In genomic region chr10:12915637-12916168, GRCh38 we compare ENCODE assay signal across 27 cellular contexts.
"Had no signal": no experiment of that assay in that cellular context is flagged by ENCODE, and none has a peak within 500 bp of the region (broad histone marks: within the 10 kb centered on the region; RNA-seq: fewer than 3 reads in every experiment).

No MANE protein-coding gene starts in this region.

- H3K27me3 ChIP-seq: cardiac muscle cell, colonic mucosa, gastrocnemius medialis, hepatocyte, neutrophil, sigmoid colon, uterus had no signal

- H3K27ac ChIP-seq: cardiac muscle cell, colonic mucosa, epithelial cell of prostate, gastrocnemius medialis, heart left ventricle, hepatocyte, neutrophil, parathyroid adenoma, sigmoid colon, spleen, uterus had no signal

- DNase-seq: colonic mucosa; effector CD8-positive, alpha-beta T cell; endodermal cell; foreskin fibroblast; gastrocnemius medialis; heart left ventricle; left colon; left ventricle myocardium superior; mesendoderm; midbrain; naive thymus-derived CD4-positive, alpha-beta T cell; sigmoid colon; spleen; stimulated activated CD4-positive, alpha-beta T cell treated with anti-CD3 and anti-CD28 coated beads, Interleukin-4, amount 100 ng/mL, for 4 hours; uterus had no signal

- H3K27me3 Mint-ChIP-seq: progenitor cell of endocrine pancreas, type B pancreatic cell had no signal

- H3K36me3 Mint-ChIP-seq: naive thymus-derived CD4-positive, alpha-beta T cell; stimulated activated memory B cell treated with anti-CD40 and anti-IgM and Interleukin-4, amounts not matched to agents 10 μg/mL and 1 μg/mL and 100 μg/mL, for 72 hours; type B pancreatic cell had no signal

- H3K4me3 ChIP-seq: cardiac muscle cell, colonic mucosa, gastrocnemius medialis, heart left ventricle, hepatocyte, sigmoid colon, spleen, uterus had no signal

- H3K4me1 Mint-ChIP-seq: central memory CD8-positive, alpha-beta T cell; endodermal cell; naive thymus-derived CD4-positive, alpha-beta T cell; stimulated activated memory B cell treated with anti-CD40 and anti-IgM and Interleukin-4, amounts not matched to agents 10 μg/mL and 1 μg/mL and 100 μg/mL, for 72 hours had no signal

- ATAC-seq: esophagus mucosa; gastrocnemius medialis; heart left ventricle; left colon; left ventricle myocardium superior; naive thymus-derived CD4-positive, alpha-beta T cell; stimulated activated memory B cell treated with anti-CD40 and anti-IgM and Interleukin-4, amounts not matched to agents 10 μg/mL and 1 μg/mL and 100 μg/mL, for 72 hours had no signal

- H3K4me1 ChIP-seq: colonic mucosa, gastrocnemius medialis, heart left ventricle, parathyroid adenoma, sigmoid colon, uterus had no signal

- H3K79me2 ChIP-seq: hepatocyte, parathyroid adenoma had no signal

- H3K9me3 Mint-ChIP-seq: dendritic cell treated with granulocyte-macrophage colony-stimulating factor and Interleukin-4, amounts not matched to agents 40 ng/mL and 50 ng/mL, for 4 days; endodermal cell had no signal

- H3K4me2 ChIP-seq: hepatocyte had no signal

- H3K9me3 ChIP-seq: colonic mucosa, gastrocnemius medialis, neutrophil, sigmoid colon, uterus had no signal

- H2AFZ ChIP-seq: hepatocyte, parathyroid adenoma had no signal

- H3K9ac ChIP-seq: parathyroid adenoma had no signal

- H3K4me3 Mint-ChIP-seq: central memory CD8-positive, alpha-beta T cell; dendritic cell treated with granulocyte-macrophage colony-stimulating factor and Interleukin-4, amounts not matched to agents 40 ng/mL and 50 ng/mL, for 4 days; endodermal cell; naive thymus-derived CD4-positive, alpha-beta T cell; stimulated activated memory B cell treated with anti-CD40 and anti-IgM and Interleukin-4, amounts not matched to agents 10 μg/mL and 1 μg/mL and 100 μg/mL, for 72 hours; stimulated activated naive CD8-positive, alpha-beta T cell treated with anti-CD3 and anti-CD28 coated beads, Interleukin-15, Interleukin-2, amounts not matched to agents 100 ng/mL and 50 ng/mL, for 24 hours; type B pancreatic cell had no signal

- H3K36me3 ChIP-seq: cardiac muscle cell, colonic mucosa, gastrocnemius medialis, heart left ventricle, neutrophil, sigmoid colon, spleen, uterus had no signal

- H3K27ac Mint-ChIP-seq: dendritic cell treated with granulocyte-macrophage colony-stimulating factor and Interleukin-4, amounts not matched to agents 40 ng/mL and 50 ng/mL, for 4 days; endodermal cell; naive thymus-derived CD4-positive, alpha-beta T cell; progenitor cell of endocrine pancreas; stimulated activated memory B cell treated with anti-CD40 and anti-IgM and Interleukin-4, amounts not matched to agents 10 μg/mL and 1 μg/mL and 100 μg/mL, for 72 hours; stimulated activated naive CD8-positive, alpha-beta T cell treated with anti-CD3 and anti-CD28 coated beads, Interleukin-15, Interleukin-2, amounts not matched to agents 100 ng/mL and 50 ng/mL, for 24 hours; type B pancreatic cell had no signal
